ENCODE assay signal across 8 cellular contexts in the genomic region with DNA sequence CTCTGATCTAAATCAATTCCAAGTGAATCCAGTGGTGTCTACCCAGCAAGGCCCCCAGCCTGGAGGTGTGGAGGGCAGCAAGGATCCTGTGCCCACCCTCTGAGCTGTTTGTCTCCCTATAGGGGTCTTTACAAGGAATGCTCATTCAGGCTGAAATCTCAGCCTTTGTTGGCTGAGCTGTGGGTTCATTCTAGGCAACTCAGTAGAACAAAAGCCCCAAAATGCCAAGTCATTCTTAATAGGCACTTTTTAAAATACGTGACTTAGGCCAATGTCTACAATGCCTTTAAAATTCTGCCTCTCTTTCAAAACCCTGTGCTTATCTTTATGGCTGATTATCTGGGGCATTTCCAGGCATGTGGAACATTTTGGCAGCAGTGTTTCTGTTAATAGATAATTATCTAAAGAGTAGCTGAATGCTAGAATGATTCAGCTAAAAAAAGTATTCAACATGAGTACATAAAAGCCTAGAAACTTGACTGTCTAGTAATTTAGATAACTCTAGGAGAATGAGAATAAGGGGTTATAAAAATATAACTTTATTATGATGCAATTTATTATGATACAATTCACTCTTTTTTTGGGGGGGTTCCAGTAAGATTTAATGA. TPM values are rescaled to one million over a fixed set of nuclear protein-coding genes. Genes with fewer than 3 reads are reported as not detected.
A peak's percentile ranks its signal among the peaks of the same experiment; 100 is the strongest.
DNase-seq lines count a peak whose midpoint lies in the region; ATAC-seq and TF ChIP-seq lines count a peak whose summit lies in the region.
"Had no signal": no experiment of that assay in that cellular context is flagged by ENCODE, and none has a peak within 500 bp of the region (broad histone marks: within the 10 kb centered on the region; RNA-seq: fewer than 3 reads in every experiment).

No MANE protein-coding gene starts in this region.

- intact Hi-C loops in cardiac septum (cut with DNase I) = no loop called here

- H3K36me3 Mint-ChIP-seq in chondrocyte (ENCODE audit: low read depth) = peaks cover 10% of the 10 kb centered on the region

- H3K27me3 ChIP-seq in parathyroid adenoma (ENCODE audit: control insufficient read depth, insufficient read depth, low read length) = no peaks in the 10 kb centered on the region

- H3K27ac ChIP-seq in parathyroid adenoma = no peak overlapping the region

- no peak overlapping the region for H2AFZ ChIP-seq in parathyroid adenoma

- H3K36me3 ChIP-seq in parathyroid adenoma (ENCODE audit: control insufficient read depth, insufficient read depth, low read length) = no peaks in the 10 kb centered on the region

- DNase-seq in HUDEP-2 (lab: John Stamatoyannopoulos, UW; ENCODE audit: unreplicated experiment in 76 of 76) (peak in 53 of 76 experiments; percentile 2 to 88 (median 49)), chondrocyte (ENCODE audit: low spot score) (no peak), cardiac septum (ENCODE audit: low spot score) (no peak)
- DNase-seq: foreskin melanocyte, NCI-H69 had no signal

- peaks cover 17% of the 10 kb centered on the region for H3K4me1 Mint-ChIP-seq in chondrocyte (ENCODE audit: low read depth)

- no peak for TF ChIP-seq CTCF in chondrocyte (IDR thresholded peaks at IDR 0.05)
- TF ChIP-seq CTCF in parathyroid adenoma (IDR thresholded peaks at IDR 0.05) = no peak

- peaks cover 5% of the 10 kb centered on the region for H3K4me1 ChIP-seq in parathyroid adenoma

- H3K4me2 ChIP-seq in parathyroid adenoma (ENCODE audit: low read length) = peak overlapping the region; percentile 42

- no peaks in the 10 kb centered on the region for H3K9me3 ChIP-seq in parathyroid adenoma (ENCODE audit: control insufficient read depth, low read length)

- H3K9me3 Mint-ChIP-seq in chondrocyte (ENCODE audit: low read depth) = peaks cover 25% of the 10 kb centered on the region

- H3K4me3 Mint-ChIP-seq in chondrocyte (ENCODE audit: unreplicated experiment) = no peak overlapping the region

- ATAC-seq in GM18858 (IDR thresholded peaks at IDR 0.05; ENCODE audit: unreplicated experiment) = no peak
- no peak for ATAC-seq in HG02759 (IDR thresholded peaks at IDR 0.05; ENCODE audit: unreplicated experiment)

- H3K9ac ChIP-seq in parathyroid adenoma = no peak overlapping the region

- peak overlapping the region; percentile 68 for H3K27ac Mint-ChIP-seq in chondrocyte (ENCODE audit: unreplicated experiment)

- H3K4me3 ChIP-seq in parathyroid adenoma (ENCODE audit: low read depth, low read length) = no peak overlapping the region

- no peaks in the 10 kb centered on the region for H3K79me2 ChIP-seq in parathyroid adenoma

- H3K27me3 Mint-ChIP-seq in chondrocyte (ENCODE audit: low read depth) = no peaks in the 10 kb centered on the region

RNA-seq across cellular contexts. Expression of a gene that starts 7.4 kb away (rescaled TPM):
- total RNA-seq in chondrocyte = 0.17 TPM in 1 of 3 replicates, not detected in the others
- not detected for total RNA-seq in cardiac septum

RNA-seq across cellular contexts. Expression of a gene that starts 12.6 kb away (rescaled TPM):
- total RNA-seq in chondrocyte = not detected in 3 replicates
- total RNA-seq in cardiac septum = not detected

RNA-seq across cellular contexts. Expression of a gene that starts 18.4 kb away (rescaled TPM):
- not detected in 3 replicates for total RNA-seq in chondrocyte
- total RNA-seq in cardiac septum = not detected

RNA-seq across cellular contexts. Expression of a gene that starts 18.4 kb away (rescaled TPM):
- 0.12 to 0.23 TPM in 2 of 3 replicates, not detected in the other for total RNA-seq in chondrocyte
- not detected for total RNA-seq in cardiac septum

RNA-seq across cellular contexts. Expression of a gene that starts 28.4 kb away (rescaled TPM):
- total RNA-seq in chondrocyte = 0.10 TPM in 1 of 3 replicates, not detected in the others
- not detected for total RNA-seq in cardiac septum

Comparison
In these comparisons a context has a peak if more than half of its experiments do, and no peak if none do; other contexts are left out.
1. DNase-seq: peak in HUDEP-2 (53 of 76); none in chondrocyte (single experiment) and cardiac septum (single experiment).